10 cellular contexts compared by ENCODE assay signal in genomic region chr6:30826961-30827342, GRCh38. TPM values are rescaled to one million over a fixed set of nuclear protein-coding genes. Genes with fewer than 3 reads are reported as not detected.
A peak's percentile ranks its signal among the peaks of the same experiment; 100 is the strongest.
DNase-seq lines count a peak whose midpoint lies in the region; ATAC-seq, FAIRE-seq and TF ChIP-seq lines count a peak whose summit lies in the region.
"Had no signal": no experiment of that assay in that cellular context is flagged by ENCODE, and none has a peak within 500 bp of the region (broad histone marks: within the 10 kb centered on the region; RNA-seq: fewer than 3 reads in every experiment).

No MANE protein-coding gene starts in this region.

- 70% methylated on average over 4 of the region's 4 CpGs for WGBS in hepatocyte (ENCODE audit: low lambda C conversion rate, missing lambda C conversion rate)
- WGBS in transverse colon (ENCODE audit: low coverage in 1 of 2), 2 donors = 37% methylated on average over 4 of the region's 4 CpGs; no CpG with 5 or more reads in 1 of the 2 donors

- in situ Hi-C loops in transverse colon (cut with MboI; ENCODE audit: low pct_ligation_motif_present in 1 of 4, low pct_unique_long_range_greater_than_20kb in 1 of 4, low sequenced_read_pairs in 3 of 4) = loop anchor here in 3 of 4 donors (5.0 to 10.0 kb wide), 6 partner anchors 48 to 258 kb away; partner anchors contain the start of genes FLOT1 (in 1 of the 3) and IER3 (in 1 of the 3)

- no peak for TF ChIP-seq EP300 in transverse colon (IDR thresholded peaks at IDR 0.05; ENCODE audit: low read depth)

- H3K9me3 ChIP-seq in right atrium auricular region (no peaks in the 10 kb centered on the region), hepatocyte (ENCODE audit: low read depth) (no peaks in the 10 kb centered on the region), transverse colon (no peaks in the 10 kb centered on the region)

- H2AFZ ChIP-seq in hepatocyte = no peak overlapping the region

- H3K79me2 ChIP-seq in hepatocyte = no peaks in the 10 kb centered on the region

- intact Hi-C loops in left ventricle myocardium superior (cut with micrococcal nuclease) (loop anchor here (10.0 kb wide), 2 partner anchors 82 to 342 kb away; partner anchors contain the start of genes FLOT1, HLA-E and IER3), transverse colon (cut with DNase I; ENCODE audit: low total_unique reads) (loop anchor here (5.0 kb wide), 1 partner anchor 85 kb away; the partner anchor contains the start of genes FLOT1 and IER3)

- H4K20me1 ChIP-seq in hepatocyte (ENCODE audit: insufficient read depth, poor library complexity, severe bottlenecking) = no peaks in the 10 kb centered on the region

- peaks cover 81 to 93% (median 89%) of the 10 kb centered on the region in 3 donors for H3K4me1 Mint-ChIP-seq in T-cell

- peak overlapping the region in 1 of 2 donors; percentile 28 for H3K27ac ChIP-seq in right atrium auricular region
- no peak overlapping the region for H3K27ac ChIP-seq in hepatocyte
- H3K27ac ChIP-seq in transverse colon = peak overlapping the region; percentile 9 to 80 (median 56)

- peak overlapping the region; percentile 51 to 93 (median 92) for H3K4me3 Mint-ChIP-seq in T-cell
- H3K4me3 Mint-ChIP-seq: memory B cell had no signal

- peaks cover 23% of the 10 kb centered on the region for H3K36me3 Mint-ChIP-seq in T-cell
- H3K36me3 Mint-ChIP-seq: memory B cell had no signal

- no peak for FAIRE-seq in GM12891 (lab: Jason Lieb, UNC)

- CTCF ChIA-PET in T-cell (lab: Charles Lee) = interaction anchor here (0.6 to 2.8 kb wide), 8 partner anchors 26 to 261 kb away, joined by 3 to 9 read pairs (median 5); partner anchors contain the start of gene VARS2 (in 1 of the 2)

- no peaks in the 10 kb centered on the region for H3K36me3 ChIP-seq in right atrium auricular region
- no peaks in the 10 kb centered on the region for H3K36me3 ChIP-seq in hepatocyte (replicated peaks; ENCODE audit: insufficient read depth, low read depth)
- no peaks in the 10 kb centered on the region for H3K36me3 ChIP-seq in transverse colon

- no peak for TF ChIP-seq CTCF in right atrium auricular region (IDR thresholded peaks at IDR 0.05)
- no peak for TF ChIP-seq CTCF in hepatocyte (IDR thresholded peaks at IDR 0.05; ENCODE audit: poor library complexity)
- no peak for TF ChIP-seq CTCF in transverse colon (IDR thresholded peaks at IDR 0.05)

- DNase-seq in left ventricle myocardium superior (no peak), right atrium auricular region (ENCODE audit: low spot score) (no peak), T-cell (no peak), hepatocyte (ENCODE audit: low spot score) (peak; percentile 51), transverse colon (peak; percentile 63), GM12891 (ENCODE audit: insufficient read length, low spot score) (no peak), KG1 (lab: John Stamatoyannopoulos, UW) (no peak)
- DNase-seq: NCI-H446 treated with DMSO at 0.1 percent for 48 hours had no signal

- H3K27me3 ChIP-seq in right atrium auricular region (no peaks in the 10 kb centered on the region), hepatocyte (no peaks in the 10 kb centered on the region), transverse colon (no peaks in the 10 kb centered on the region)

- POLR2A ChIA-PET in T-cell (lab: Charles Lee) = no interaction called here

- ATAC-seq in left ventricle myocardium superior (peak; percentile 7), T-cell (replicated peaks in 1 of 4) (no peak), GM21367 (IDR thresholded peaks at IDR 0.05; ENCODE audit: unreplicated experiment) (no peak)

- H3K9me3 Mint-ChIP-seq in T-cell = no peaks in the 10 kb centered on the region
- H3K9me3 Mint-ChIP-seq: memory B cell had no signal

- no peak for TF ChIP-seq POLR2A in transverse colon (IDR thresholded peaks at IDR 0.05)
- TF ChIP-seq POLR2A in GM12891 (IDR thresholded peaks at IDR 0.05; ENCODE audit: low read depth, low read length) = no peak

- H3K27me3 Mint-ChIP-seq in T-cell = no peaks in the 10 kb centered on the region

- no peaks in the 10 kb centered on the region for H3K9me2 ChIP-seq in hepatocyte (replicated peaks; ENCODE audit: insufficient read depth)

- H3K4me1 ChIP-seq in right atrium auricular region = peaks cover 0 to 26% of the 10 kb centered on the region in 2 donors
- peaks cover 12% of the 10 kb centered on the region for H3K4me1 ChIP-seq in hepatocyte (ENCODE audit: insufficient read depth)
- H3K4me1 ChIP-seq in transverse colon = peaks cover 15 to 56% (median 31%) of the 10 kb centered on the region in 4 donors

- H3K4me2 ChIP-seq in hepatocyte = no peak overlapping the region

- H3K4me3 ChIP-seq in right atrium auricular region (no peak overlapping the region), hepatocyte (no peak overlapping the region), transverse colon (no peak overlapping the region)

- H3K27ac Mint-ChIP-seq in T-cell = peak overlapping the region; percentile 97 to 99
- H3K27ac Mint-ChIP-seq: memory B cell had no signal

TF ChIP-seq in GM12891, 5 proteins besides CTCF, POLR2A, EP300 and RAD21:
- TF ChIP-seq PAX5 (IDR thresholded peaks at IDR 0.05; ENCODE audit: insufficient read depth, low read length, severe bottlenecking) = no peak
- no peak for TF ChIP-seq TAF1 (IDR thresholded peaks at IDR 0.05; ENCODE audit: low read depth, low read length)

RNA-seq across cellular contexts. Expression of gene DDR1, which starts 57.4 kb away (rescaled TPM):
- total RNA-seq in left ventricle myocardium superior = 25.7 TPM
- 100 to 1,000 TPM in 1 of 2 donors, 10 to 100 TPM in 1; 61.7 to 106 TPM for total RNA-seq in right atrium auricular region
- total RNA-seq in T-cell = 10 to 100 TPM in 4 of 5 donors, 1 to 10 TPM in 1; 8.8 to 23.9 (median 19.3) TPM
- 67.4 and 94.4 TPM in 2 replicates for total RNA-seq in hepatocyte
- polyA plus RNA-seq in hepatocyte = 94.4 and 104 TPM in 2 replicates
- 100 to 1,000 TPM; 149 to 322 (median 230) TPM for total RNA-seq in transverse colon
- polyA plus RNA-seq in GM12891 (2012; ENCODE audit: low read depth, missing spikeins) = 13.9 TPM

Comparison
In these comparisons a context has a peak if more than half of its experiments do, and no peak if none do; other contexts are left out.
1. DNase-seq: peak in hepatocyte (single experiment) and transverse colon (single experiment); none in left ventricle myocardium superior (single experiment), right atrium auricular region (single experiment), T-cell (0 of 34), GM12891 (single experiment) and KG1 (single experiment).